In the genomic region with DNA sequence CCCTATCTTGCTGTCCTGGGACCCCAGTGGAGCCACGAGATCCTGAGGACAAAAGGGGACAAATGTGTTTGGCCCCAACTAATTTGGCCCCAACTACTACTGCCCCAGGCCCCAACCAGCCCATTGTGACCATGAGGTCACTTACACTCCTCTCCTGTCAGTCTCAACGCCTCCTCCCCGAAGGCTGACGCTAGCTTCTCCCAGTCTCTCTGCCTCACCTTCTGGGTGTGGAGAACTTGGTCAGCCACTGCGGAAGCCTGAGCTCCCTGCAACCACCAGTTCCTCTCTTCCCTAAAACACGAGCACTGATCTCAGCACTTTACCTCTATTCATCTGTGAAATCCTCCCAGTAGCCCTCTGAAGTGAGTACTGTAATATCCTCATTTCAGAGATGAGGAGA, we compare ENCODE assay signal across 14 cellular contexts. TPM values are rescaled to one million over a fixed set of nuclear protein-coding genes. Genes with fewer than 3 reads are reported as not detected.
A peak's percentile ranks its signal among the peaks of the same experiment; 100 is the strongest.
DNase-seq lines count a peak whose midpoint lies in the region; ATAC-seq, FAIRE-seq and TF ChIP-seq lines count a peak whose summit lies in the region.
"Had no signal": no experiment of that assay in that cellular context is flagged by ENCODE, and none has a peak within 500 bp of the region (broad histone marks: within the 10 kb centered on the region; RNA-seq: fewer than 3 reads in every experiment).

No MANE protein-coding gene starts in this region.

- H3K9me3 Mint-ChIP-seq in CD14-positive monocyte, result peaks cover 0 to 5% (median 0%) of the 10 kb centered on the region in 7 donors
- H3K9me3 Mint-ChIP-seq in Calu3 (ENCODE audit: low read depth, unreplicated experiment), result no peaks in the 10 kb centered on the region
- no peaks in the 10 kb centered on the region for H3K9me3 Mint-ChIP-seq in activated T-helper 2 cell treated with anti-CD3 and anti-CD28 coated beads, Interferon-gamma antibody, Interleukin-2, Interleukin-4, amounts not matched to agents 10 μg/mL and 5 μg/mL and 100 μg/mL, durations not matched to agents 14 hours and 24 hours and 36 hours
- no peaks in the 10 kb centered on the region for H3K9me3 Mint-ChIP-seq in natural killer cell treated with Interleukin-12 subunit alpha and Interleukin-12 subunit beta and Interleukin-15 and Interleukin-18, amount 100 ng/mL, for 72 hours

- FAIRE-seq in D721Med (lab: Jason Lieb, UNC), result no peak
- FAIRE-seq: frontal cortex, islet of Langerhans had no signal

- H3K4me1 ChIP-seq in uterus, result no peaks in the 10 kb centered on the region
- H3K4me1 ChIP-seq: prostate gland had no signal

- no peak for TF ChIP-seq POLR2A in uterus (IDR thresholded peaks at IDR 0.05)

- BruUV-seq in Calu3 (replicated peaks; lab: Mats Ljungman, UMichigan), result no TSS peak

- H3K27ac Mint-ChIP-seq in CD14-positive monocyte (peak overlapping the region in 4 of 7 donors; percentile 9 to 69 (median 46)), Calu3 (ENCODE audit: unreplicated experiment) (peak overlapping the region; percentile 93)
- peak overlapping the region; percentile 59 for H3K27ac Mint-ChIP-seq in activated T-helper 2 cell treated with anti-CD3 and anti-CD28 coated beads, Interferon-gamma antibody, Interleukin-2, Interleukin-4, amounts not matched to agents 10 μg/mL and 5 μg/mL and 100 μg/mL, durations not matched to agents 14 hours and 24 hours and 36 hours
- H3K27ac Mint-ChIP-seq in natural killer cell treated with Interleukin-12 subunit alpha and Interleukin-12 subunit beta and Interleukin-15 and Interleukin-18, amount 100 ng/mL, for 72 hours, result peak overlapping the region; percentile 5 to 65

- intact Hi-C loops in CD14-positive monocyte (cut with micrococcal nuclease) (loop anchor here in 1 of 2 donors (2.0 kb wide), 1 partner anchor 30 kb away; no protein-coding TSS in a partner anchor), Calu3 (cut with micrococcal nuclease; ENCODE audit: unreplicated experiment) (loop anchor here (1.0 kb wide), 2 partner anchors 30 to 61 kb away; no protein-coding TSS in a partner anchor), uterus (cut with DNase I; ENCODE audit: low total_unique reads) (no loop called here)
- intact Hi-C loops in activated T-helper 2 cell treated with anti-CD3 and anti-CD28 coated beads, Interferon-gamma antibody, Interleukin-2, Interleukin-4, amounts not matched to agents 10 μg/mL and 5 μg/mL and 100 μg/mL, durations not matched to agents 14 hours and 24 hours and 36 hours (cut with micrococcal nuclease), result no loop called here

- no peaks in the 10 kb centered on the region for H3K9me3 ChIP-seq in uterus
- H3K9me3 ChIP-seq: BLaER1, prostate gland, SK-N-SH had no signal

- H3K4me3 ChIP-seq in uterus, result no peak overlapping the region
- H3K4me3 ChIP-seq: BLaER1, GM12878, prostate gland had no signal

- H3K27me3 Mint-ChIP-seq in CD14-positive monocyte (ENCODE audit: low read depth in 3 of 3), result peaks cover 13 to 19% (median 15%) of the 10 kb centered on the region in 3 donors
- peaks cover 3% of the 10 kb centered on the region for H3K27me3 Mint-ChIP-seq in Calu3 (ENCODE audit: unreplicated experiment)
- H3K27me3 Mint-ChIP-seq in activated T-helper 2 cell treated with anti-CD3 and anti-CD28 coated beads, Interferon-gamma antibody, Interleukin-2, Interleukin-4, amounts not matched to agents 10 μg/mL and 5 μg/mL and 100 μg/mL, durations not matched to agents 14 hours and 24 hours and 36 hours (ENCODE audit: low read depth), result no peaks in the 10 kb centered on the region
- H3K27me3 Mint-ChIP-seq in natural killer cell treated with Interleukin-12 subunit alpha and Interleukin-12 subunit beta and Interleukin-15 and Interleukin-18, amount 100 ng/mL, for 72 hours, result no peaks in the 10 kb centered on the region

- H3K36me3 Mint-ChIP-seq in CD14-positive monocyte, result peaks cover 10 to 44% of the 10 kb centered on the region in 2 donors
- H3K36me3 Mint-ChIP-seq in Calu3 (ENCODE audit: insufficient read depth, unreplicated experiment), result peaks cover 21% of the 10 kb centered on the region
- H3K36me3 Mint-ChIP-seq in activated T-helper 2 cell treated with anti-CD3 and anti-CD28 coated beads, Interferon-gamma antibody, Interleukin-2, Interleukin-4, amounts not matched to agents 10 μg/mL and 5 μg/mL and 100 μg/mL, durations not matched to agents 14 hours and 24 hours and 36 hours (ENCODE audit: low read depth), result peaks cover 61% of the 10 kb centered on the region
- no peaks in the 10 kb centered on the region for H3K36me3 Mint-ChIP-seq in natural killer cell treated with Interleukin-12 subunit alpha and Interleukin-12 subunit beta and Interleukin-15 and Interleukin-18, amount 100 ng/mL, for 72 hours

- H3K27ac ChIP-seq in uterus, result peak overlapping the region in 1 of 2 donors; percentile 33
- H3K27ac ChIP-seq: BLaER1, prostate gland had no signal

- peaks cover 14% of the 10 kb centered on the region for H3K4me1 Mint-ChIP-seq in CD14-positive monocyte
- H3K4me1 Mint-ChIP-seq in Calu3 (ENCODE audit: low read depth, unreplicated experiment), result peaks cover 35% of the 10 kb centered on the region
- H3K4me1 Mint-ChIP-seq in activated T-helper 2 cell treated with anti-CD3 and anti-CD28 coated beads, Interferon-gamma antibody, Interleukin-2, Interleukin-4, amounts not matched to agents 10 μg/mL and 5 μg/mL and 100 μg/mL, durations not matched to agents 14 hours and 24 hours and 36 hours (ENCODE audit: low read depth), result peaks cover 18% of the 10 kb centered on the region
- H3K4me1 Mint-ChIP-seq in natural killer cell treated with Interleukin-12 subunit alpha and Interleukin-12 subunit beta and Interleukin-15 and Interleukin-18, amount 100 ng/mL, for 72 hours (ENCODE audit: low read depth in 2 of 2), result peaks cover 5 to 10% of the 10 kb centered on the region in 2 donors

- CTCF ChIA-PET in Calu3 (lab: Charles Lee), result interaction anchor here (0.6 to 3.4 kb wide), 13 partner anchors 19 to 1828 kb away, joined by 3 to 51 read pairs (median 5); a partner anchor contains a TSS

- no peaks in the 10 kb centered on the region for H3K27me3 ChIP-seq in uterus
- H3K27me3 ChIP-seq: BLaER1 had no signal

- no peak for DNase-seq in CD14-positive monocyte (ENCODE audit: low spot score)
- no peak for DNase-seq in Calu3
- no peak for DNase-seq in activated T-helper 2 cell treated with anti-CD3 and anti-CD28 coated beads, Interferon-gamma antibody, Interleukin-2, Interleukin-4, amounts not matched to agents 10 μg/mL and 5 μg/mL and 100 μg/mL, durations not matched to agents 14 hours and 24 hours and 36 hours (ENCODE audit: low spot score)
- DNase-seq in natural killer cell treated with Interleukin-12 subunit alpha and Interleukin-12 subunit beta and Interleukin-15 and Interleukin-18, amount 100 ng/mL, for 72 hours (ENCODE audit: low spot score), result no peak
- DNase-seq in retina, result no peak
- DNase-seq in D721Med (ENCODE audit: insufficient read length, low spot score), result no peak
- no peak for DNase-seq in uterus
- DNase-seq: SK-N-SH had no signal

- no peak for ATAC-seq in natural killer cell treated with Interleukin-12 subunit alpha and Interleukin-12 subunit beta and Interleukin-15 and Interleukin-18, amount 100 ng/mL, for 72 hours

- TF ChIP-seq CTCF in CD14-positive monocyte (IDR thresholded peaks at IDR 0.05) (no peak), Calu3 (IDR thresholded peaks at IDR 0.05; ENCODE audit: unreplicated experiment) (no peak), D721Med (IDR thresholded peaks at IDR 0.05; ENCODE audit: insufficient read depth, missing control alignments) (no peak), uterus (IDR thresholded peaks at IDR 0.05) (no peak)

- no peaks in the 10 kb centered on the region for H3K36me3 ChIP-seq in uterus
- H3K36me3 ChIP-seq: BLaER1, prostate gland had no signal

- H3K4me3 Mint-ChIP-seq in CD14-positive monocyte, result no peak overlapping the region
- H3K4me3 Mint-ChIP-seq in Calu3 (ENCODE audit: low read depth, unreplicated experiment), result peak overlapping the region; percentile 55
- no peak overlapping the region for H3K4me3 Mint-ChIP-seq in activated T-helper 2 cell treated with anti-CD3 and anti-CD28 coated beads, Interferon-gamma antibody, Interleukin-2, Interleukin-4, amounts not matched to agents 10 μg/mL and 5 μg/mL and 100 μg/mL, durations not matched to agents 14 hours and 24 hours and 36 hours (ENCODE audit: low read depth)
- H3K4me3 Mint-ChIP-seq in natural killer cell treated with Interleukin-12 subunit alpha and Interleukin-12 subunit beta and Interleukin-15 and Interleukin-18, amount 100 ng/mL, for 72 hours, result peak overlapping the region; percentile 24

RNA-seq across cellular contexts. Expression of a gene that starts 13.3 kb away (rescaled TPM):
- polyA plus RNA-seq in CD14-positive monocyte, result not detected
- total RNA-seq in Calu3 (2022) (not detected in 2 replicates), uterus (under 1 TPM in 1 of 4 donors, not detected in 3; 0.48 TPM)
- total RNA-seq in activated T-helper 2 cell treated with anti-CD3 and anti-CD28 coated beads, Interferon-gamma antibody, Interleukin-2, Interleukin-4, amounts not matched to agents 10 μg/mL and 5 μg/mL and 100 μg/mL, durations not matched to agents 14 hours and 24 hours and 36 hours, result not detected in 2 replicates
- total RNA-seq in natural killer cell treated with Interleukin-12 subunit alpha and Interleukin-12 subunit beta and Interleukin-15 and Interleukin-18, amount 100 ng/mL, for 72 hours, result not detected
- total RNA-seq: GM12878, urinary bladder had no signal
- polyA plus RNA-seq: GM12878, SK-N-SH, urinary bladder had no signal

RNA-seq across cellular contexts. Expression of a gene that starts 35.9 kb away (rescaled TPM):
- polyA plus RNA-seq in CD14-positive monocyte, result 1 to 10 TPM in 1 of 2 donors, under 1 TPM in 1; 0.25 to 1.4 TPM
- 0.17 and 0.19 TPM in 2 replicates for total RNA-seq in Calu3 (2022)
- total RNA-seq in activated T-helper 2 cell treated with anti-CD3 and anti-CD28 coated beads, Interferon-gamma antibody, Interleukin-2, Interleukin-4, amounts not matched to agents 10 μg/mL and 5 μg/mL and 100 μg/mL, durations not matched to agents 14 hours and 24 hours and 36 hours, result 19.8 TPM in 2 replicates
- 10 to 100 TPM; 12.3 to 55.1 TPM for total RNA-seq in natural killer cell treated with Interleukin-12 subunit alpha and Interleukin-12 subunit beta and Interleukin-15 and Interleukin-18, amount 100 ng/mL, for 72 hours
- 10 to 100 TPM; 11.8 to 84.1 (median 21.0) TPM for total RNA-seq in uterus

RNA-seq across cellular contexts. Expression of a gene that starts 56.7 kb away (rescaled TPM):
- not detected for polyA plus RNA-seq in CD14-positive monocyte
- not detected in 2 replicates for total RNA-seq in Calu3 (2022)
- 0.11 TPM in 1 of 2 replicates, not detected in the other for total RNA-seq in activated T-helper 2 cell treated with anti-CD3 and anti-CD28 coated beads, Interferon-gamma antibody, Interleukin-2, Interleukin-4, amounts not matched to agents 10 μg/mL and 5 μg/mL and 100 μg/mL, durations not matched to agents 14 hours and 24 hours and 36 hours
- total RNA-seq in natural killer cell treated with Interleukin-12 subunit alpha and Interleukin-12 subunit beta and Interleukin-15 and Interleukin-18, amount 100 ng/mL, for 72 hours, result not detected
- total RNA-seq in uterus, result not detected
- total RNA-seq: frontal cortex, GM12878, prostate gland, urinary bladder had no signal
- polyA plus RNA-seq: SK-N-SH, urinary bladder had no signal

Comparison
In these comparisons a context has a peak if more than half of its experiments do, and no peak if none do; other contexts are left out.
1. H3K27ac Mint-ChIP-seq: peak in every context shown above with its lines; median percentile 93 in Calu3; 59 in activated T-helper 2 cell treated with anti-CD3 and anti-CD28 coated beads, Interferon-gamma antibody, Interleukin-2, Interleukin-4, amounts not matched to agents 10 μg/mL and 5 μg/mL and 100 μg/mL, durations not matched to agents 14 hours and 24 hours and 36 hours; 46 in CD14-positive monocyte; 35 in natural killer cell treated with Interleukin-12 subunit alpha and Interleukin-12 subunit beta and Interleukin-15 and Interleukin-18, amount 100 ng/mL, for 72 hours.
2. H3K4me3 Mint-ChIP-seq: peak in Calu3 (single experiment) and natural killer cell treated with Interleukin-12 subunit alpha and Interleukin-12 subunit beta and Interleukin-15 and Interleukin-18, amount 100 ng/mL, for 72 hours (single experiment); none in CD14-positive monocyte (0 of 2) and activated T-helper 2 cell treated with anti-CD3 and anti-CD28 coated beads, Interferon-gamma antibody, Interleukin-2, Interleukin-4, amounts not matched to agents 10 μg/mL and 5 μg/mL and 100 μg/mL, durations not matched to agents 14 hours and 24 hours and 36 hours (single experiment).
3. RNA of a gene that starts 35.9 kb away (total RNA-seq): 12.3 to 55.1 TPM in natural killer cell treated with Interleukin-12 subunit alpha and Interleukin-12 subunit beta and Interleukin-15 and Interleukin-18, amount 100 ng/mL, for 72 hours, 11.8 to 84.1 TPM in uterus and 19.8 TPM in activated T-helper 2 cell treated with anti-CD3 and anti-CD28 coated beads, Interferon-gamma antibody, Interleukin-2, Interleukin-4, amounts not matched to agents 10 μg/mL and 5 μg/mL and 100 μg/mL, durations not matched to agents 14 hours and 24 hours and 36 hours; 0.17 to 0.19 TPM in Calu3; every median in the first group is over 10 times any median in the second.